Comparison of ENCODE assay signal across 17 cellular contexts in genomic region chr11:60774726-60775125, GRCh38. TPM values are rescaled to one million over a fixed set of nuclear protein-coding genes. Genes with fewer than 3 reads are reported as not detected.
DNase-seq lines count a peak whose midpoint lies in the region; ATAC-seq and TF ChIP-seq lines count a peak whose summit lies in the region.
"Had no signal": no experiment of that assay in that cellular context is flagged by ENCODE, and none has a peak within 500 bp of the region (broad histone marks: within the 10 kb centered on the region; RNA-seq: fewer than 3 reads in every experiment).

No MANE protein-coding gene starts in this region.

- H3K27ac ChIP-seq in osteoblast (ENCODE audit: low read depth, low read length) (no peak overlapping the region), upper lobe of right lung (no peak overlapping the region)
- H3K27ac ChIP-seq: GM23248 had no signal

- peaks cover 9% of the 10 kb centered on the region for H3K4me1 Mint-ChIP-seq in activated T-cell treated with anti-CD3 and anti-CD28 coated beads, Interleukin-2, amount 50 U/mL, for 4 hours (ENCODE audit: low read depth)
- H3K4me1 Mint-ChIP-seq in glutamatergic neuron (ENCODE audit: low read depth, unreplicated experiment), result peaks cover 12% of the 10 kb centered on the region

- peaks cover 15% of the 10 kb centered on the region for H3K4me1 ChIP-seq in osteoblast (ENCODE audit: insufficient read depth, low read length)
- peaks cover 6% of the 10 kb centered on the region for H3K4me1 ChIP-seq in upper lobe of right lung
- H3K4me1 ChIP-seq: BE2C had no signal

- H3K4me3 ChIP-seq in osteoblast (ENCODE audit: insufficient read depth, low read length) (no peak overlapping the region), upper lobe of right lung (no peak overlapping the region)
- H3K4me3 ChIP-seq: GM23248 had no signal

- TF ChIP-seq CTCF in glutamatergic neuron (IDR thresholded peaks at IDR 0.05; ENCODE audit: partially characterized antibody, unreplicated experiment), result no peak
- no peak for TF ChIP-seq CTCF in osteoblast (IDR thresholded peaks at IDR 0.05; ENCODE audit: extremely low read depth, low read depth, low read length)
- TF ChIP-seq CTCF in upper lobe of right lung (IDR thresholded peaks at IDR 0.05), result no peak

- no peak for DNase-seq in activated T-cell treated with anti-CD3 and anti-CD28 coated beads, Interleukin-2, amount 50 U/mL, for 4 hours
- DNase-seq in activated T-cell treated with anti-CD3 and anti-CD28 coated beads for 4 hours, result no peak
- DNase-seq in glutamatergic neuron, result no peak
- peak; percentile 41 for DNase-seq in osteoblast (ENCODE audit: insufficient read length, low spot score, missing footprints)
- DNase-seq in upper lobe of right lung, result peak; percentile 39
- no peak for DNase-seq in hypothalamus (lab: John Stamatoyannopoulos, UW)
- no peak for DNase-seq in NCI-H2171 treated with DMSO at 0.1 percent for 48 hours (lab: John Stamatoyannopoulos, UW)

- H3K36me3 ChIP-seq in osteoblast (ENCODE audit: insufficient read depth, low read length) (no peaks in the 10 kb centered on the region), upper lobe of right lung (no peaks in the 10 kb centered on the region)
- H3K36me3 ChIP-seq: BE2C had no signal

- no peak overlapping the region for H2AFZ ChIP-seq in osteoblast (ENCODE audit: low read length)
- H2AFZ ChIP-seq: GM23248 had no signal

- H3K4me3 Mint-ChIP-seq in activated T-cell treated with anti-CD3 and anti-CD28 coated beads, Interleukin-2, amount 50 U/mL, for 4 hours, result peak overlapping the region; percentile 21
- no peak overlapping the region for H3K4me3 Mint-ChIP-seq in glutamatergic neuron (ENCODE audit: unreplicated experiment)
- H3K4me3 Mint-ChIP-seq: CD4-positive, CD25-positive, alpha-beta regulatory T cell had no signal

- H3K27me3 ChIP-seq in osteoblast (ENCODE audit: insufficient read depth, low read length) (no peaks in the 10 kb centered on the region), upper lobe of right lung (no peaks in the 10 kb centered on the region)
- H3K27me3 ChIP-seq: BE2C had no signal

- H3K79me2 ChIP-seq in osteoblast (ENCODE audit: insufficient read depth, low read length), result no peaks in the 10 kb centered on the region

- peak overlapping the region; percentile 31 for H3K27ac Mint-ChIP-seq in glutamatergic neuron (ENCODE audit: unreplicated experiment)
- H3K27ac Mint-ChIP-seq: H9 had no signal

- intact Hi-C loops in upper lobe of right lung (cut with DNase I), result no loop called here

- H3K27me3 Mint-ChIP-seq in activated T-cell treated with anti-CD3 and anti-CD28 coated beads, Interleukin-2, amount 50 U/mL, for 4 hours (ENCODE audit: low read depth), result peaks cover 8% of the 10 kb centered on the region
- H3K27me3 Mint-ChIP-seq in glutamatergic neuron (ENCODE audit: unreplicated experiment), result peaks cover 14% of the 10 kb centered on the region

- H3K9me3 Mint-ChIP-seq in activated T-cell treated with anti-CD3 and anti-CD28 coated beads, Interleukin-2, amount 50 U/mL, for 4 hours, result no peaks in the 10 kb centered on the region
- peaks cover 12% of the 10 kb centered on the region for H3K9me3 Mint-ChIP-seq in glutamatergic neuron (ENCODE audit: unreplicated experiment)
- H3K9me3 Mint-ChIP-seq: CD4-positive, CD25-positive, alpha-beta regulatory T cell; H9; IgD-negative memory B cell had no signal

- no peaks in the 10 kb centered on the region for H3K36me3 Mint-ChIP-seq in activated T-cell treated with anti-CD3 and anti-CD28 coated beads, Interleukin-2, amount 50 U/mL, for 4 hours (ENCODE audit: insufficient read depth)
- H3K36me3 Mint-ChIP-seq in glutamatergic neuron (ENCODE audit: unreplicated experiment), result no peaks in the 10 kb centered on the region
- H3K36me3 Mint-ChIP-seq: CD4-positive, CD25-positive, alpha-beta regulatory T cell; IgD-negative memory B cell had no signal

- no peak overlapping the region for H3K4me2 ChIP-seq in osteoblast (ENCODE audit: insufficient read depth, low read length)

- no peaks in the 10 kb centered on the region for H4K20me1 ChIP-seq in osteoblast (ENCODE audit: insufficient read depth, low read length)

- ATAC-seq in activated T-cell treated with anti-CD3 and anti-CD28 coated beads, Interleukin-2, amount 50 U/mL, for 4 hours, result no peak
- ATAC-seq in upper lobe of right lung (no peak), HG02970 (IDR thresholded peaks at IDR 0.05; ENCODE audit: low FRiP score, unreplicated experiment) (no peak)

- H3K9me3 ChIP-seq in osteoblast (ENCODE audit: low read depth, low read length) (no peaks in the 10 kb centered on the region), upper lobe of right lung (no peaks in the 10 kb centered on the region)
- H3K9me3 ChIP-seq: BE2C had no signal

RNA-seq across cellular contexts. Expression of gene MS4A10, which starts 10.4 kb away (rescaled TPM):
- total RNA-seq in activated T-cell treated with anti-CD3 and anti-CD28 coated beads, Interleukin-2, amount 50 U/mL, for 4 hours, result not detected
- not detected for total RNA-seq in glutamatergic neuron (ENCODE audit: unreplicated experiment)
- total RNA-seq in osteoblast, result not detected in 2 replicates
- not detected for total RNA-seq in upper lobe of right lung
- total RNA-seq: CD4-positive, CD25-positive, alpha-beta regulatory T cell; Daoy; G401; GM23248; H9; NCI-H460; SK-MEL-5 had no signal

RNA-seq across cellular contexts. Expression of gene MS4A15, which starts 18.1 kb away (rescaled TPM):
- not detected for total RNA-seq in activated T-cell treated with anti-CD3 and anti-CD28 coated beads, Interleukin-2, amount 50 U/mL, for 4 hours
- total RNA-seq in glutamatergic neuron (ENCODE audit: unreplicated experiment) (not detected), osteoblast (not detected in 2 replicates), upper lobe of right lung (147 TPM)
- total RNA-seq: CD4-positive, CD25-positive, alpha-beta regulatory T cell; Daoy; G401; GM23248; NCI-H460; SK-MEL-5 had no signal

RNA-seq across cellular contexts. Expression of gene MS4A18, which starts 50.2 kb away (rescaled TPM):
- not detected for total RNA-seq in activated T-cell treated with anti-CD3 and anti-CD28 coated beads, Interleukin-2, amount 50 U/mL, for 4 hours
- not detected for total RNA-seq in glutamatergic neuron (ENCODE audit: unreplicated experiment)
- not detected in 2 replicates for total RNA-seq in osteoblast
- total RNA-seq in upper lobe of right lung, result not detected
- total RNA-seq: CD4-positive, CD25-positive, alpha-beta regulatory T cell; Daoy; G401; GM23248; H9; NCI-H460; SK-MEL-5 had no signal

Comparison
In these comparisons a context has a peak if more than half of its experiments do, and no peak if none do; other contexts are left out.
1. DNase-seq: peak in osteoblast (single experiment) and upper lobe of right lung (single experiment); none in activated T-cell treated with anti-CD3 and anti-CD28 coated beads, Interleukin-2, amount 50 U/mL, for 4 hours (single experiment), activated T-cell treated with anti-CD3 and anti-CD28 coated beads for 4 hours (single experiment), glutamatergic neuron (single experiment), hypothalamus (0 of 51) and NCI-H2171 treated with DMSO at 0.1 percent for 48 hours (single experiment).
2. RNA of gene MS4A15, which starts 18.1 kb away (total RNA-seq): 147 TPM in upper lobe of right lung (single experiment); not detected in activated T-cell treated with anti-CD3 and anti-CD28 coated beads, Interleukin-2, amount 50 U/mL, for 4 hours, not detected in glutamatergic neuron (single experiment) and not detected in osteoblast; every median in the first group is over 100 times any median in the second.